Comparison of ENCODE assay signal across 9 cellular contexts in genomic region chr11:73323464-73323863, GRCh38. TPM values are rescaled to one million over a fixed set of nuclear protein-coding genes. Genes with fewer than 3 reads are reported as not detected.
DNase-seq lines count a peak whose midpoint lies in the region; ATAC-seq and TF ChIP-seq lines count a peak whose summit lies in the region.
"Had no signal": no experiment of that assay in that cellular context is flagged by ENCODE, and none has a peak within 500 bp of the region (broad histone marks: within the 10 kb centered on the region; RNA-seq: fewer than 3 reads in every experiment).

No MANE protein-coding gene starts in this region.

- no peak overlapping the region for H3K27ac Mint-ChIP-seq in Caco-2 (ENCODE audit: unreplicated experiment)

- ATAC-seq in right cardiac atrium: peak; percentile 81 to 82
- ATAC-seq in HG02642 (IDR thresholded peaks at IDR 0.05; ENCODE audit: poor library complexity, unreplicated experiment): no peak

- no peak for TF ChIP-seq POLR2A in prostate gland (IDR thresholded peaks at IDR 0.05)

- peaks cover 67% of the 10 kb centered on the region for H3K36me3 Mint-ChIP-seq in Caco-2 (ENCODE audit: insufficient read depth, unreplicated experiment)

- no peaks in the 10 kb centered on the region for H3K27me3 Mint-ChIP-seq in Caco-2 (ENCODE audit: insufficient read depth, unreplicated experiment)

- H3K4me3 ChIP-seq in right cardiac atrium (ENCODE audit: low read length) (no peak overlapping the region), prostate gland (no peak overlapping the region), Caco-2 (ENCODE audit: low read depth, low read length) (no peak overlapping the region)

- H3K9me3 ChIP-seq in right cardiac atrium (ENCODE audit: control insufficient read depth, low read length) (no peaks in the 10 kb centered on the region), prostate gland (no peaks in the 10 kb centered on the region), Caco-2 (no peaks in the 10 kb centered on the region)

- H3K4me3 Mint-ChIP-seq in Caco-2 (ENCODE audit: unreplicated experiment): no peak overlapping the region

- CTCF ChIA-PET in Caco-2 (lab: Charles Lee): interaction anchor here (1.2 to 2.2 kb wide), 4 partner anchors 9 to 16 kb away, joined by 4 to 14 read pairs (median 7); partner anchors contain the start of gene ARHGEF17

- intact Hi-C loops in right cardiac atrium (cut with DNase I): no loop called here
- intact Hi-C loops in prostate gland (cut with DNase I): no loop called here
- intact Hi-C loops in Caco-2 (cut with micrococcal nuclease; ENCODE audit: unreplicated experiment): no loop called here

- WGBS in right cardiac atrium: 21% methylated on average over 14 of the region's 14 CpGs
- 20% methylated on average over 14 of the region's 14 CpGs for WGBS in prostate gland

- peaks cover 50% of the 10 kb centered on the region for H3K4me1 ChIP-seq in right cardiac atrium (ENCODE audit: control insufficient read depth, insufficient read depth, low read length)
- peaks cover 15% of the 10 kb centered on the region for H3K4me1 ChIP-seq in prostate gland (replicated peaks)
- peaks cover 13% of the 10 kb centered on the region for H3K4me1 ChIP-seq in Caco-2

- DNase-seq in EH (ENCODE audit: low read depth): peak; percentile 95
- peak; percentile 84 for DNase-seq in astrocyte of the hippocampus (ENCODE audit: low read depth, low spot score)
- peak; percentile 89 to 94 (median 94) for DNase-seq in right cardiac atrium
- no peak for DNase-seq in prostate gland (ENCODE audit: low spot score)
- DNase-seq in NCI-H1930 (lab: John Stamatoyannopoulos, UW): no peak
- DNase-seq in activated gamma-delta T cell treated with Interleukin-2 at 50 U/mL for 16 hours: no peak
- no peak for DNase-seq in Caco-2
- DNase-seq: NCI-H187 had no signal

- TF ChIP-seq CTCF in prostate gland (IDR thresholded peaks at IDR 0.05): no peak
- no peak for TF ChIP-seq CTCF in Caco-2 (IDR thresholded peaks at IDR 0.05; ENCODE audit: insufficient read depth in 1 of 2, low read depth in 1 of 2, low read length in 1 of 2, severe bottlenecking in 1 of 2, unreplicated experiment in 1 of 2)

- peaks cover 30% of the 10 kb centered on the region for H3K4me1 Mint-ChIP-seq in Caco-2 (ENCODE audit: low read depth, unreplicated experiment)

- H3K27ac ChIP-seq in right cardiac atrium (ENCODE audit: low read length): peak overlapping the region; percentile 77
- peak overlapping the region; percentile 66 to 85 for H3K27ac ChIP-seq in prostate gland

- H3K27me3 ChIP-seq in right cardiac atrium (ENCODE audit: control insufficient read depth, insufficient read depth) (no peaks in the 10 kb centered on the region), prostate gland (replicated peaks; ENCODE audit: insufficient read depth) (no peaks in the 10 kb centered on the region), Caco-2 (replicated peaks; ENCODE audit: control insufficient read depth, insufficient read depth, low read length) (no peaks in the 10 kb centered on the region)

- no peaks in the 10 kb centered on the region for H3K36me3 ChIP-seq in prostate gland
- peaks cover 7% of the 10 kb centered on the region for H3K36me3 ChIP-seq in Caco-2 (ENCODE audit: control insufficient read depth, insufficient read depth, low read length)

- POLR2A ChIA-PET in Caco-2 (lab: Charles Lee): interaction anchor here (0.6 to 1.0 kb wide), 3 partner anchors 9 to 16 kb away, joined by 3 read pairs; no protein-coding TSS in a partner anchor

- no peaks in the 10 kb centered on the region for H3K9me3 Mint-ChIP-seq in Caco-2 (ENCODE audit: unreplicated experiment)

- no TSS peak for BruUV-seq in Caco-2 (replicated peaks; lab: Mats Ljungman, UMichigan)

RNA-seq across cellular contexts. Expression of gene ARHGEF17, which starts 15.4 kb away (rescaled TPM):
- total RNA-seq in right cardiac atrium (10 to 100 TPM; 47.6 to 53.8 (median 49.3) TPM), prostate gland (10 to 100 TPM; 34.0 to 66.9 TPM), Caco-2 (2022) (77.9 and 78.1 TPM in 2 replicates)
- polyA plus RNA-seq in right cardiac atrium: 34.0 TPM

RNA-seq across cellular contexts. Expression of gene P2RY6, which starts 51.3 kb away (rescaled TPM):
- total RNA-seq in right cardiac atrium: 1 to 10 TPM in 3 of 4 donors, under 1 TPM in 1; 0.96 to 2.7 (median 2.0) TPM
- 0.70 TPM for polyA plus RNA-seq in right cardiac atrium
- total RNA-seq in prostate gland: 1 to 10 TPM in 1 of 2 donors, under 1 TPM in 1; 0.64 to 3.5 TPM
- total RNA-seq in Caco-2 (2022): 48.4 and 55.7 TPM in 2 replicates

RNA-seq across cellular contexts. Expression of gene RELT, which starts 52.7 kb away (rescaled TPM):
- total RNA-seq in right cardiac atrium: 10 to 100 TPM in 1 of 4 donors, 1 to 10 TPM in 3; 3.9 to 11.2 (median 7.0) TPM
- polyA plus RNA-seq in right cardiac atrium: 4.1 TPM
- 10 to 100 TPM in 1 of 2 donors, under 1 TPM in 1; 0.96 to 10.3 TPM for total RNA-seq in prostate gland
- 11.7 and 12.7 TPM in 2 replicates for total RNA-seq in Caco-2 (2022)

Comparison
In these comparisons a context has a peak if more than half of its experiments do, and no peak if none do; other contexts are left out.
1. DNase-seq: peak in EH (single experiment), astrocyte of the hippocampus (single experiment) and right cardiac atrium (3 of 3); none in prostate gland (single experiment), NCI-H1930 (0 of 2), activated gamma-delta T cell treated with Interleukin-2 at 50 U/mL for 16 hours (single experiment) and Caco-2 (0 of 2).
2. RNA of gene P2RY6, which starts 51.3 kb away (total RNA-seq): 48.4 to 55.7 TPM in Caco-2; 0.64 to 3.5 TPM in prostate gland and 0.96 to 2.7 TPM in right cardiac atrium; every median in the first group is over 10 times any median in the second.